Comparison of ENCODE assay signal across 8 cellular contexts in the genomic region with DNA sequence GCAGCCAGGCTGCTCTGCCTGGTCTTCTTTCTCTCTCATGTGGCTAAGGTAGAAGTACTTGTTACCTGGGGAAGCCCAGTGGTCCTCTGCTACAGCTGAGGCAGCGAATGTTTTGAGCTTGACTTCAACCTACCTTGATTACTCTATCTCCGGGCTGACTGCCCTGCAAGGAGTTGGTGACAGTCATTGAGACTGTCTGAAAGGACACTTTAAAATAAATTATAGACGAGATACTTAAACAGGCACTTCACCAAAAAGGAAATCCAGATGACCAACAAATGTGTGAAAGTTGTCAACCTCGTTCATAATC.
A peak's percentile ranks its signal among the peaks of the same experiment; 100 is the strongest.
DNase-seq lines count a peak whose midpoint lies in the region; ATAC-seq and TF ChIP-seq lines count a peak whose summit lies in the region.

No MANE protein-coding gene starts in this region.

- ATAC-seq in GM18511 (IDR thresholded peaks at IDR 0.05; ENCODE audit: unreplicated experiment): peak; percentile 66
- ATAC-seq in effector memory CD8-positive, alpha-beta T cell (replicated peaks): peak; percentile 54
- ATAC-seq in GM18909 (IDR thresholded peaks at IDR 0.05; ENCODE audit: poor library complexity, unreplicated experiment): no peak

- DNase-seq in effector memory CD8-positive, alpha-beta T cell: no peak
- no peak for DNase-seq in Kasumi-1 (lab: John Stamatoyannopoulos, UW)
- DNase-seq in GF-D8 (lab: John Stamatoyannopoulos, UW): no peak
- DNase-seq in HuH-7 (ENCODE audit: low spot score): no peak

- H2AFZ ChIP-seq in KMS-11 (ENCODE audit: low read depth) (peak overlapping the region; percentile 82), parathyroid adenoma (peak overlapping the region; percentile 98)

- H3K36me3 ChIP-seq in KMS-11 (ENCODE audit: insufficient read depth) (no peaks in the 10 kb centered on the region), parathyroid adenoma (ENCODE audit: control insufficient read depth, insufficient read depth, low read length) (no peaks in the 10 kb centered on the region)

- H3K4me3 ChIP-seq in KMS-11 (IDR thresholded peaks at IDR 0.05; ENCODE audit: insufficient read depth, low read depth, low read length) (no peak overlapping the region), parathyroid adenoma (ENCODE audit: low read depth, low read length) (peak overlapping the region; percentile 78)

- peaks cover 16 to 17% of the 10 kb centered on the region in 2 donors for H3K4me1 Mint-ChIP-seq in effector memory CD8-positive, alpha-beta T cell (ENCODE audit: low read depth in 2 of 2)

- no peaks in the 10 kb centered on the region for H3K27me3 ChIP-seq in KMS-11 (ENCODE audit: insufficient read depth, low read depth)
- no peaks in the 10 kb centered on the region for H3K27me3 ChIP-seq in parathyroid adenoma (ENCODE audit: control insufficient read depth, insufficient read depth, low read length)

- H3K9ac ChIP-seq in KMS-11 (no peak overlapping the region), parathyroid adenoma (no peak overlapping the region)

- H3K4me1 ChIP-seq in KMS-11 (ENCODE audit: low read depth, poor library complexity, severe bottlenecking) (peaks cover 5% of the 10 kb centered on the region), parathyroid adenoma (no peaks in the 10 kb centered on the region)

- no peaks in the 10 kb centered on the region for H4K20me1 ChIP-seq in KMS-11 (ENCODE audit: insufficient read depth)

- H3K9me3 Mint-ChIP-seq in effector memory CD8-positive, alpha-beta T cell: no peaks in the 10 kb centered on the region

- H3K36me3 Mint-ChIP-seq in effector memory CD8-positive, alpha-beta T cell (ENCODE audit: insufficient read depth): no peaks in the 10 kb centered on the region

- TF ChIP-seq CTCF in KMS-11 (conservative IDR thresholded peaks at IDR 0.05; ENCODE audit: low read depth, low read length): no peak
- TF ChIP-seq CTCF in parathyroid adenoma (IDR thresholded peaks at IDR 0.05): no peak

- H3K27ac Mint-ChIP-seq in effector memory CD8-positive, alpha-beta T cell: peak overlapping the region; percentile 47 to 90

- H3K27ac ChIP-seq in KMS-11 (no peak overlapping the region), parathyroid adenoma (no peak overlapping the region)

- no peaks in the 10 kb centered on the region for H3K9me3 ChIP-seq in parathyroid adenoma (ENCODE audit: control insufficient read depth, low read length)

- peaks cover 5 to 21% of the 10 kb centered on the region in 2 donors for H3K27me3 Mint-ChIP-seq in effector memory CD8-positive, alpha-beta T cell

- H3K79me2 ChIP-seq in KMS-11 (ENCODE audit: insufficient read depth, low read depth) (no peaks in the 10 kb centered on the region), parathyroid adenoma (no peaks in the 10 kb centered on the region)

- H3K4me2 ChIP-seq in KMS-11: peak overlapping the region; percentile 67
- H3K4me2 ChIP-seq in parathyroid adenoma (ENCODE audit: low read length): peak overlapping the region; percentile 79

- peak overlapping the region; percentile 91 for H3K4me3 Mint-ChIP-seq in effector memory CD8-positive, alpha-beta T cell
